Comparison of ENCODE assay signal across 11 cellular contexts in genomic region chr22:28911777-28912669, GRCh38. TPM values are rescaled to one million over a fixed set of nuclear protein-coding genes. Genes with fewer than 3 reads are reported as not detected.
DNase-seq lines count a peak whose midpoint lies in the region; ATAC-seq and TF ChIP-seq lines count a peak whose summit lies in the region.
"Had no signal": no experiment of that assay in that cellular context is flagged by ENCODE, and none has a peak within 500 bp of the region (broad histone marks: within the 10 kb centered on the region; RNA-seq: fewer than 3 reads in every experiment).

No MANE protein-coding gene starts in this region.

- ATAC-seq in lung (ENCODE audit: insufficient read depth, low FRiP score) = peak; percentile 39
- ATAC-seq in thoracic aorta (ENCODE audit: insufficient number of reproducible peaks, low FRiP score, low read depth) = no peak
- ATAC-seq in GM18907 (IDR thresholded peaks at IDR 0.05; ENCODE audit: unreplicated experiment) = no peak
- ATAC-seq: GM12878 had no signal

- WGBS in lung, 2 donors = 37 to 66% methylated on average over 10 of the region's 10 CpGs

- peaks cover 36% of the 10 kb centered on the region for H3K4me1 ChIP-seq in HUES6 (ENCODE audit: control insufficient read depth, insufficient read depth, low read length)
- H3K4me1 ChIP-seq in lung (ENCODE audit: control insufficient read depth in 2 of 2, insufficient read depth in 2 of 2, low read length in 2 of 2) = peaks cover 17% of the 10 kb centered on the region in 2 donors
- peaks cover 46 to 99% of the 10 kb centered on the region in 2 donors for H3K4me1 ChIP-seq in thoracic aorta (ENCODE audit: control insufficient read depth in 1 of 2, low read depth in 2 of 2)

- DNase-seq in lung (ENCODE audit: low spot score) (peak; percentile 32), thoracic aorta (ENCODE audit: low spot score) (no peak), GM13977 (ENCODE audit: low spot score) (no peak)
- DNase-seq in activated naive CD4-positive, alpha-beta T cell treated with Interleukin-2 at 50 U/mL for 16 hours = no peak
- DNase-seq: Karpas-422, SHP77, spleen had no signal

- H3K9ac ChIP-seq in HUES6 (ENCODE audit: low read length) = no peak overlapping the region

- H3K27me3 ChIP-seq in HUES6 (ENCODE audit: control insufficient read depth, insufficient read depth, low read length) (no peaks in the 10 kb centered on the region), lung (ENCODE audit: control insufficient read depth, insufficient read depth) (no peaks in the 10 kb centered on the region), thoracic aorta (replicated peaks; ENCODE audit: insufficient read depth) (no peaks in the 10 kb centered on the region)
- H3K27me3 ChIP-seq: spleen had no signal

- no peaks in the 10 kb centered on the region for H3K9me3 ChIP-seq in HUES6 (ENCODE audit: control insufficient read depth, insufficient read depth, low read depth, low read length)
- H3K9me3 ChIP-seq in lung (ENCODE audit: control insufficient read depth in 2 of 2, insufficient read depth in 1 of 2, low read length in 1 of 2) = no peaks in the 10 kb centered on the region
- no peaks in the 10 kb centered on the region for H3K9me3 ChIP-seq in thoracic aorta
- H3K9me3 ChIP-seq: spleen had no signal

- in situ Hi-C loops in GM13977 (cut with MboI; ENCODE audit: low pct_unique_long_range_greater_than_20kb, low sequenced_read_pairs, unreplicated experiment) = no loop called here

- no peak overlapping the region for H3K4me3 ChIP-seq in HUES6 (ENCODE audit: low read depth, low read length)
- no peak overlapping the region for H3K4me3 ChIP-seq in lung
- H3K4me3 ChIP-seq in thoracic aorta = peak overlapping the region; percentile 8
- H3K4me3 ChIP-seq: GM12878, spleen had no signal

- H3K27ac ChIP-seq in HUES6 (ENCODE audit: low read depth, low read length) = peak overlapping the region; percentile 40; the same call in 1 of the 2 replicates
- peak overlapping the region; percentile 81 for H3K27ac ChIP-seq in cingulate gyrus (ENCODE audit: low read depth, low read length)
- H3K27ac ChIP-seq in lung (ENCODE audit: low read depth in 1 of 2, low read length in 1 of 2) = peak overlapping the region; percentile 29 to 90
- H3K27ac ChIP-seq in thoracic aorta = peak overlapping the region; percentile 90 to 92

- no peak for TF ChIP-seq CTCF in lung (IDR thresholded peaks at IDR 0.05; ENCODE audit: control extremely low read depth, extremely low read depth)
- no peak for TF ChIP-seq CTCF in thoracic aorta (IDR thresholded peaks at IDR 0.05)
- no peak for TF ChIP-seq CTCF in GM13977 (IDR thresholded peaks at IDR 0.05; ENCODE audit: extremely low read depth, insufficient read depth, missing control alignments)

- H3K36me3 ChIP-seq in HUES6 (ENCODE audit: control insufficient read depth, insufficient read depth, low read length) = no peaks in the 10 kb centered on the region
- H3K36me3 ChIP-seq in lung (ENCODE audit: control insufficient read depth in 2 of 2, insufficient read depth in 2 of 2, low read length in 2 of 2) = no peaks in the 10 kb centered on the region
- no peaks in the 10 kb centered on the region for H3K36me3 ChIP-seq in thoracic aorta
- H3K36me3 ChIP-seq: spleen had no signal

RNA-seq across cellular contexts. Expression of gene ZNRF3, which starts 28.7 kb away (rescaled TPM):
- total RNA-seq in lung (10 to 100 TPM in 1 of 2 donors, 1 to 10 TPM in 1; 9.5 to 10.2 TPM), thoracic aorta (10 to 100 TPM; 17.2 to 23.1 TPM)
- 1 to 10 TPM; 3.5 to 4.2 TPM for polyA plus RNA-seq in lung

Comparison
In these comparisons a context has a peak if more than half of its experiments do, and no peak if none do; other contexts are left out.
1. H3K27ac ChIP-seq: peak in every context shown above with its lines; median percentile 91 in thoracic aorta; 81 in cingulate gyrus; 60 in lung; 40 in HUES6.